26 cellular contexts compared by ENCODE assay signal in genomic region chr5:68547621-68548020, GRCh38.
"Had no signal": no experiment of that assay in that cellular context is flagged by ENCODE, and none has a peak within 500 bp of the region (broad histone marks: within the 10 kb centered on the region; RNA-seq: fewer than 3 reads in every experiment).

No MANE protein-coding gene starts in this region.

- ATAC-seq: activated CD8-positive, alpha-beta T cell treated with anti-CD3 and anti-CD28 coated beads for 36 hours; activated naive CD4-positive, alpha-beta T cell treated with anti-CD3 and anti-CD28 coated beads, Interleukin-2, amount 50 U/mL, for 72 hours; activated T-cell treated with anti-CD3 and anti-CD28 coated beads, Interleukin-2, amount 50 U/mL, for 4 hours; activated T-helper 17 cell treated with anti-CD3 and anti-CD28 coated beads, Interleukin-2, amount 50 U/mL, for 72 hours; esophagus mucosa; foreskin keratinocyte; heart left ventricle; pancreas had no signal

- H3K9me3 ChIP-seq: heart left ventricle, left ventricle myocardium inferior, neutrophil, pancreas, right atrium auricular region, suprapubic skin, transverse colon had no signal

- H3K4me1 Mint-ChIP-seq: activated T-helper 17 cell treated with anti-CD3 and anti-CD28 coated beads, Interleukin-2, amount 50 U/mL, for 72 hours; endodermal cell had no signal

- H3K27me3 ChIP-seq: foreskin keratinocyte, heart left ventricle, neutrophil, pancreas, right atrium auricular region, suprapubic skin, transverse colon had no signal

- H3K36me3 Mint-ChIP-seq: activated naive CD4-positive, alpha-beta T cell treated with anti-CD3 and anti-CD28 coated beads, Interleukin-2, amount 50 U/mL, for 72 hours; brain had no signal

- H3K9me3 Mint-ChIP-seq: activated B cell treated with CpG ODN at 0.5 μM for 24 hours; activated CD8-positive, alpha-beta T cell treated with anti-CD3 and anti-CD28 coated beads for 36 hours; activated naive CD4-positive, alpha-beta T cell treated with anti-CD3 and anti-CD28 coated beads, Interleukin-2, amount 50 U/mL, for 72 hours; activated T-cell treated with anti-CD3 and anti-CD28 coated beads, Interleukin-2, amount 50 U/mL, for 4 hours; activated T-helper 17 cell treated with anti-CD3 and anti-CD28 coated beads, Interleukin-2, amount 50 U/mL, for 72 hours; brain; endodermal cell; nephron progenitor cell; T-helper 2 cell treated with Interferon-gamma antibody and Interleukin-4, amounts not matched to agents 5 μg/mL and 100 μg/mL, for 36 hours had no signal

- H3K4me1 ChIP-seq: pancreas had no signal

- H3K4me3 Mint-ChIP-seq: activated B cell treated with CpG ODN at 0.5 μM for 24 hours; activated CD8-positive, alpha-beta T cell treated with anti-CD3 and anti-CD28 coated beads for 36 hours; activated T-cell treated with anti-CD3 and anti-CD28 coated beads, Interleukin-2, amount 50 U/mL, for 4 hours; activated T-helper 17 cell treated with anti-CD3 and anti-CD28 coated beads, Interleukin-2, amount 50 U/mL, for 72 hours; brain; endodermal cell; nephron progenitor cell; T-helper 2 cell treated with Interferon-gamma antibody and Interleukin-4, amounts not matched to agents 5 μg/mL and 100 μg/mL, for 36 hours had no signal

- H3K4me3 ChIP-seq: heart left ventricle, left ventricle myocardium inferior, lung, pancreas, right atrium auricular region, suprapubic skin, transverse colon had no signal

- H3K27ac Mint-ChIP-seq: activated B cell treated with CpG ODN at 0.5 μM for 24 hours; activated CD8-positive, alpha-beta T cell treated with anti-CD3 and anti-CD28 coated beads for 36 hours; activated naive CD4-positive, alpha-beta T cell treated with anti-CD3 and anti-CD28 coated beads, Interleukin-2, amount 50 U/mL, for 72 hours; activated T-helper 17 cell treated with anti-CD3 and anti-CD28 coated beads, Interleukin-2, amount 50 U/mL, for 72 hours; brain; endodermal cell; nephron progenitor cell; T-helper 2 cell treated with Interferon-gamma antibody and Interleukin-4, amounts not matched to agents 5 μg/mL and 100 μg/mL, for 36 hours had no signal

- H3K27ac ChIP-seq: foreskin keratinocyte, heart left ventricle, left ventricle myocardium inferior, neutrophil, pancreas, right atrium auricular region, suprapubic skin, transverse colon had no signal

- H3K36me3 ChIP-seq: heart left ventricle, left ventricle myocardium inferior, neutrophil, pancreas, right atrium auricular region, suprapubic skin, transverse colon had no signal

- H3K27me3 Mint-ChIP-seq: activated B cell treated with CpG ODN at 0.5 μM for 24 hours, brain had no signal

- FAIRE-seq: pancreas had no signal

- DNase-seq: activated B cell treated with CpG ODN at 0.5 μM for 24 hours; activated CD4-positive, alpha-beta T cell treated with anti-CD3 and anti-CD28 coated beads, Interleukin-2, amount 50 U/mL, for 1 hour; activated CD8-positive, alpha-beta T cell treated with anti-CD3 and anti-CD28 coated beads for 36 hours; activated T-cell treated with anti-CD3 and anti-CD28 coated beads, Interleukin-2, amount 50 U/mL, for 4 hours; aorta; caudate nucleus; endodermal cell; foreskin keratinocyte; heart left ventricle; left ventricle myocardium inferior; nephron progenitor cell; pancreas; stimulated activated CD4-positive, alpha-beta T cell treated with anti-CD3 and anti-CD28 coated beads, Interleukin-15, amount 100 ng/mL, for 24 hours; stimulated activated CD4-positive, alpha-beta T cell treated with anti-CD3 and anti-CD28 coated beads, Interleukin-2, amount 100 ng/mL, for 24 hours; stimulated activated naive CD4-positive, alpha-beta T cell; T-helper 1 cell; transverse colon had no signal
